ENCODE assay signal across 24 cellular contexts in the genomic region with DNA sequence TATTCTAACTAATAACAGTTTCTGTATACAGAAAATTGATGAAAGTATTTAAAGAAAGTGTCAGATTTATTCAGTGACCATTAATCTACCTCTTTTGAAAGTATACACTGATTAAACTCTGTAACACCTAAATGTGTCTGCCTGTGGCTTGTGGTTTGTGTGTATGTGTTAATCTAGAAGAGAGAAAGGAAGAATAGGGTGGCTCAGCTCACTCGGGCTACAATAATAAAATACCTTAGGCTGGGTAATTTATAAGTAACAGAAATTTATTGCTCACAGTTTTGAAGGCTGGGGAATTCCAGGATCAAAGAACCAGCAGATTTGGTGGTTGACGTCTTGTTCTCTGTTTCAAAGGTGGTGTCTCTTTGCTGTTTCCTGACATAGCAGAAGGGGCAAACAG. TPM values are rescaled to one million over a fixed set of nuclear protein-coding genes. Genes with fewer than 3 reads are reported as not detected.
"Had no signal": no experiment of that assay in that cellular context is flagged by ENCODE, and none has a peak within 500 bp of the region (broad histone marks: within the 10 kb centered on the region; RNA-seq: fewer than 3 reads in every experiment).

No MANE protein-coding gene starts in this region.

- H3K9me3 ChIP-seq: MG63, SJCRH30 had no signal

- DNase-seq: Karpas-422; KBM-7; MG63; NCI-H1092 treated with DMSO at 0.1 percent for 48 hours; NCI-H1436; NCI-H187; NCI-H2029; NCI-H2081 treated with DMSO at 0.1 percent for 48 hours; NCI-H2171 treated with DMSO at 0.1 percent for 48 hours; NCI-H524; NCI-H526 treated with DMSO at 0.1 percent for 48 hours; NCI-H748 treated with DMSO at 0.1 percent for 48 hours; NK-92 treated with Interleukin-12 subunit alpha and Interleukin-12 subunit beta, amount 100 ng/mL, for 24 hours; OCI-M1; PC-9; Peyer's patch; SHP77 treated with DMSO at 0.1 percent for 48 hours; SJCRH30 had no signal

- H3K4me1 ChIP-seq: Peyer's patch, SJCRH30 had no signal

- H3K27me3 ChIP-seq: MG63, Peyer's patch, SJCRH30 had no signal

- H3K36me3 ChIP-seq: MG63, Peyer's patch, SJCRH30 had no signal

- H2AFZ ChIP-seq: PC-9 had no signal

- H3K4me2 ChIP-seq: PC-9 had no signal

- H3K4me3 ChIP-seq: MG63, PC-9, Peyer's patch, SJCRH30 had no signal

- ATAC-seq: Right ventricle myocardium inferior, SK-N-SH treated with all-trans-retinoic acid at 6 μM for 48 hours had no signal

- H3K27ac ChIP-seq: PC-9, Peyer's patch, SJCRH30 had no signal

RNA-seq across cellular contexts. Expression of gene OR5AS1, which starts 13.6 kb away (rescaled TPM):
- total RNA-seq: HT-29; NCI-H460; PC-9; Peyer's patch; Right ventricle myocardium inferior; RPMI7951; SJCRH30; T-helper 1 cell treated with Interleukin-12 subunit alpha and Interleukin-12 subunit beta and Interleukin-4 antibody, amounts not matched to agents 30 ng/mL and 1 ng/mL, for 36 hours had no signal

RNA-seq across cellular contexts. Expression of gene OR5F1, which starts 19.4 kb away (rescaled TPM):
- total RNA-seq: HT-29; NCI-H460; PC-9; Peyer's patch; Right ventricle myocardium inferior; RPMI7951; SJCRH30; T-helper 1 cell treated with Interleukin-12 subunit alpha and Interleukin-12 subunit beta and Interleukin-4 antibody, amounts not matched to agents 30 ng/mL and 1 ng/mL, for 36 hours had no signal

RNA-seq across cellular contexts. Expression of gene OR10AG1, which starts 44.1 kb away (rescaled TPM):
- total RNA-seq: HT-29; NCI-H460; PC-9; Peyer's patch; Right ventricle myocardium inferior; RPMI7951; SJCRH30; T-helper 1 cell treated with Interleukin-12 subunit alpha and Interleukin-12 subunit beta and Interleukin-4 antibody, amounts not matched to agents 30 ng/mL and 1 ng/mL, for 36 hours had no signal
